8 cellular contexts compared by ENCODE assay signal in the genomic region with DNA sequence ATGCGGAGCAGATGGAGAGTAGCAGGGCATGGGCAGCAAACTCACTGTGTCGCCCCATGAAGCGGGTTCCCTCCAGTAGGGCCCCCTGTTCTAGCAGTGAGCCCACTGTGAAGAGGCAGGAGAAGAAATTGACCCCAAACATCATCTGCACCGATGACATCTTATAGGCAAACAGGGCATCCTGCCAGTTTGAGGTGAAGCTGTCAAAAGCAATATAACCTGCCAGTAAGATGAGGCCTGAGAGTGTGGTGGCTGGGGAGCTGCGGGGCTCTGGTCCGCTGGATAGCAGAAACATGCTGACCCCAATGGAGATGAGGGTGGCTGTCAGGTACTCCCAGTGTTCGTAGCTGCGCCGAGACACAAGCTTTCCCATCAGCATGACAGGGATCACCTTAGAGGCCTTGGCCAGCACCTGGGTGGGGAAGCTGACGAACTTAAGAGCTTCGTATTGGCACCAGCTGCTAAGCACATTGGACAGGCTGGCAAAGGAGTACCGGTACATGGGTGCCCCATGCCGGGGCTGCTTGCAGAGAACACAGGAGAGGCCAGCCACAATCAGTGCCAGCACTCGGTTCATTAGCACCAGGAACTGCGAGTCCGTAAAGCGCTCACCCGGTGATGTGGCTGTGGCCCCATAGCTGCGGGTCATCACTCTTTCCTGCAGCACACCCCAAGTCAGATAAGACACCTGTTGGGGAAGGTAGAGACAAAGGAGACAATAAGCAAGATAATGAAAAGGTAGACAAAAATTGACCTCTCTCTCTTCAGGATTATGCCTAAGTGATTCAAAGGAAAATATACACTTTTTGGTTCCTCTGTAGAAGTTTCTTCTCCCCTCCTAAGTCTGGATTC. TPM values are rescaled to one million over a fixed set of nuclear protein-coding genes. Genes with fewer than 3 reads are reported as not detected.
DNase-seq lines count a peak whose midpoint lies in the region; ATAC-seq, FAIRE-seq and TF ChIP-seq lines count a peak whose summit lies in the region.

No MANE protein-coding gene starts in this region.

- peaks cover 65% of the 10 kb centered on the region for H3K36me3 Mint-ChIP-seq in activated naive CD4-positive, alpha-beta T cell treated with anti-CD3 and anti-CD28 coated beads, Interleukin-2, amount 10 ng/mL, durations not matched to agents 7 days and 5 days
- H3K36me3 Mint-ChIP-seq in nephron progenitor cell (ENCODE audit: low read depth): peaks cover 49% of the 10 kb centered on the region

- H3K27ac Mint-ChIP-seq in activated naive CD4-positive, alpha-beta T cell treated with anti-CD3 and anti-CD28 coated beads, Interleukin-2, amount 10 ng/mL, durations not matched to agents 7 days and 5 days: peak overlapping the region; percentile 85
- peak overlapping the region; percentile 78 for H3K27ac Mint-ChIP-seq in nephron progenitor cell

- H3K9me3 ChIP-seq in KOPT-K1 (ENCODE audit: insufficient read depth, low read length, poor library complexity, severe bottlenecking): no peaks in the 10 kb centered on the region

- CTCF ChIA-PET in activated naive CD4-positive, alpha-beta T cell treated with anti-CD3 and anti-CD28 coated beads, Interleukin-2, amount 10 ng/mL, durations not matched to agents 7 days and 5 days (lab: Charles Lee): interaction anchor here (1.2 to 4.8 kb wide), 7 partner anchors 9 to 158 kb away, joined by 4 to 32 read pairs (median 9); a partner anchor contains a TSS

- DNase-seq in DMS 273 (lab: John Stamatoyannopoulos, UW; ENCODE audit: unreplicated experiment): peak; percentile 85
- DNase-seq in activated naive CD4-positive, alpha-beta T cell treated with anti-CD3 and anti-CD28 coated beads, Interleukin-2, amount 10 ng/mL, durations not matched to agents 7 days and 5 days: no peak
- no peak for DNase-seq in nephron progenitor cell
- DNase-seq in GM19239 (ENCODE audit: insufficient read length, low spot score): no peak
- DNase-seq in erythroblast (lab: John Stamatoyannopoulos, UW): no peak
- no peak for DNase-seq in A172 (ENCODE audit: low spot score)

- H3K4me1 Mint-ChIP-seq in activated naive CD4-positive, alpha-beta T cell treated with anti-CD3 and anti-CD28 coated beads, Interleukin-2, amount 10 ng/mL, durations not matched to agents 7 days and 5 days: peaks cover 66% of the 10 kb centered on the region
- peaks cover 72% of the 10 kb centered on the region for H3K4me1 Mint-ChIP-seq in nephron progenitor cell

- FAIRE-seq in GM19239 (lab: Jason Lieb, UNC): no peak

- ATAC-seq in HG03095 (IDR thresholded peaks at IDR 0.05; ENCODE audit: unreplicated experiment): no peak

- TF ChIP-seq POLR2A in erythroblast (IDR thresholded peaks at IDR 0.05; ENCODE audit: low read length): no peak

- TF ChIP-seq CTCF in nephron progenitor cell (IDR thresholded peaks at IDR 0.05): no peak

- peaks cover 72% of the 10 kb centered on the region for H3K36me3 ChIP-seq in KOPT-K1 (ENCODE audit: insufficient read depth, low read length)

- H3K27ac ChIP-seq in KOPT-K1 (ENCODE audit: low read depth, low read length, poor library complexity, severe bottlenecking): peak overlapping the region; percentile 75

- no peaks in the 10 kb centered on the region for H3K27me3 Mint-ChIP-seq in activated naive CD4-positive, alpha-beta T cell treated with anti-CD3 and anti-CD28 coated beads, Interleukin-2, amount 10 ng/mL, durations not matched to agents 7 days and 5 days
- H3K27me3 Mint-ChIP-seq in nephron progenitor cell (ENCODE audit: low read depth, poor library complexity): peaks cover 7% of the 10 kb centered on the region

- H3K4me3 Mint-ChIP-seq in activated naive CD4-positive, alpha-beta T cell treated with anti-CD3 and anti-CD28 coated beads, Interleukin-2, amount 10 ng/mL, durations not matched to agents 7 days and 5 days: peak overlapping the region; percentile 87
- H3K4me3 Mint-ChIP-seq in nephron progenitor cell: peak overlapping the region; percentile 90

- H3K9me3 Mint-ChIP-seq in activated naive CD4-positive, alpha-beta T cell treated with anti-CD3 and anti-CD28 coated beads, Interleukin-2, amount 10 ng/mL, durations not matched to agents 7 days and 5 days: no peaks in the 10 kb centered on the region
- H3K9me3 Mint-ChIP-seq in nephron progenitor cell: no peaks in the 10 kb centered on the region

RNA-seq across cellular contexts. Expression of a gene that starts 2.1 kb away (rescaled TPM):
- total RNA-seq in A172 (2014; rRNA removed; shearing (Covaris generic)): 112 and 137 TPM in 2 replicates

RNA-seq across cellular contexts. Expression of a gene that starts 8.3 kb away (rescaled TPM):
- total RNA-seq in A172 (2014; rRNA removed; shearing (Covaris generic)): 2,477 and 2,544 TPM in 2 replicates

RNA-seq across cellular contexts. Expression of a gene that starts 10.2 kb away (rescaled TPM):
- 22.4 and 33.4 TPM in 2 replicates for total RNA-seq in A172 (2014; rRNA removed; shearing (Covaris generic))

RNA-seq across cellular contexts. Expression of a gene that starts 15.1 kb away (rescaled TPM):
- 0.96 and 1.3 TPM in 2 replicates for total RNA-seq in A172 (2014; rRNA removed; shearing (Covaris generic))

RNA-seq across cellular contexts. Expression of a gene that starts 31.8 kb away (rescaled TPM):
- 24.7 and 26.2 TPM in 2 replicates for total RNA-seq in A172 (2014; rRNA removed; shearing (Covaris generic))
